In genomic region chr11:2517386-2518064, GRCh38 we compare ENCODE assay signal across 18 cellular contexts.
DNase-seq lines count a peak whose midpoint lies in the region; ATAC-seq and TF ChIP-seq lines count a peak whose summit lies in the region.
"Had no signal": no experiment of that assay in that cellular context is flagged by ENCODE, and none has a peak within 500 bp of the region (broad histone marks: within the 10 kb centered on the region; RNA-seq: fewer than 3 reads in every experiment).

No MANE protein-coding gene starts in this region.

- intact Hi-C loops in body of pancreas (cut with DNase I), result no loop called here
- intact Hi-C loops in lower leg skin (cut with DNase I; ENCODE audit: low total_unique reads), result no loop called here
- intact Hi-C loops in stomach (cut with DNase I; ENCODE audit: low total_unique reads), result no loop called here

- H3K4me3 ChIP-seq in body of pancreas (no peak overlapping the region), lower leg skin (ENCODE audit: low read depth, poor library complexity, severe bottlenecking) (no peak overlapping the region), stomach (no peak overlapping the region)
- H3K4me3 ChIP-seq: GM12878 had no signal

- TF ChIP-seq CTCF in body of pancreas (IDR thresholded peaks at IDR 0.05) (no peak), lower leg skin (IDR thresholded peaks at IDR 0.05) (no peak), stomach (IDR thresholded peaks at IDR 0.05) (no peak)

- no peaks in the 10 kb centered on the region for H3K4me1 Mint-ChIP-seq in activated CD8-positive, alpha-beta memory T cell treated with anti-CD3 and anti-CD28 coated beads, Interleukin-2, amount 10 ng/mL, durations not matched to agents 7 days and 5 days

- CTCF ChIA-PET in activated CD8-positive, alpha-beta memory T cell treated with anti-CD3 and anti-CD28 coated beads, Interleukin-2, amount 10 ng/mL, durations not matched to agents 7 days and 5 days (lab: Charles Lee), result interaction anchor here (1.2 to 1.5 kb wide), 2 partner anchors 14 to 97 kb away, joined by 3 read pairs; no protein-coding TSS in a partner anchor

- WGBS in body of pancreas, 2 donors, result 73 to 82% methylated on average over 11 to 25 of the region's 26 CpGs
- 58 to 69% methylated on average over 25 to 26 of the region's 26 CpGs for WGBS in lower leg skin, 2 donors
- WGBS in stomach, 5 donors, result 83 to 90% (median 85%) methylated on average over 20 to 26 of the region's 26 CpGs

- peak; percentile 10 for DNase-seq in activated CD8-positive, alpha-beta memory T cell treated with anti-CD3 and anti-CD28 coated beads, Interleukin-2, amount 50 U/mL, for 4 hours
- DNase-seq in activated CD8-positive, alpha-beta memory T cell treated with anti-CD3 and anti-CD28 coated beads, Interleukin-2, amount 10 ng/mL, durations not matched to agents 7 days and 5 days, result no peak
- DNase-seq in body of pancreas (peak in 3 of 4 donors; percentile 5 to 10 (median 8)), lower leg skin (ENCODE audit: low spot score in 2 of 2) (peak; percentile 9 to 71), stomach (peak; percentile 16)
- DNase-seq: brain microvascular endothelial cell, EL, foreskin keratinocyte, midbrain, NCI-H187, NCI-H526 had no signal

- H3K36me3 ChIP-seq in body of pancreas (replicated peaks in 1 of 2; ENCODE audit: insufficient read depth in 1 of 2, low read depth in 2 of 2) (no peaks in the 10 kb centered on the region), stomach (no peaks in the 10 kb centered on the region)
- H3K36me3 ChIP-seq: brain microvascular endothelial cell had no signal

- H3K27me3 ChIP-seq in body of pancreas, result no peaks in the 10 kb centered on the region
- H3K27me3 ChIP-seq in stomach, result peaks cover 0 to 6% (median 0%) of the 10 kb centered on the region in 3 donors
- H3K27me3 ChIP-seq: brain microvascular endothelial cell had no signal

- no peaks in the 10 kb centered on the region for H3K9me3 ChIP-seq in body of pancreas
- no peaks in the 10 kb centered on the region for H3K9me3 ChIP-seq in stomach

- H3K27ac Mint-ChIP-seq in activated CD8-positive, alpha-beta memory T cell treated with anti-CD3 and anti-CD28 coated beads, Interleukin-2, amount 10 ng/mL, durations not matched to agents 7 days and 5 days, result no peak overlapping the region
- H3K27ac Mint-ChIP-seq: CD8-positive, alpha-beta T cell had no signal

- H3K9me3 Mint-ChIP-seq in activated CD8-positive, alpha-beta memory T cell treated with anti-CD3 and anti-CD28 coated beads, Interleukin-2, amount 10 ng/mL, durations not matched to agents 7 days and 5 days (ENCODE audit: low read depth), result no peaks in the 10 kb centered on the region
- H3K9me3 Mint-ChIP-seq: CD8-positive, alpha-beta T cell; effector memory CD8-positive, alpha-beta T cell had no signal

- H3K27me3 Mint-ChIP-seq in activated CD8-positive, alpha-beta memory T cell treated with anti-CD3 and anti-CD28 coated beads, Interleukin-2, amount 10 ng/mL, durations not matched to agents 7 days and 5 days, result no peaks in the 10 kb centered on the region
- H3K27me3 Mint-ChIP-seq: effector memory CD8-positive, alpha-beta T cell had no signal

- no peak for TF ChIP-seq EP300 in stomach (IDR thresholded peaks at IDR 0.05)

- H3K4me3 Mint-ChIP-seq in activated CD8-positive, alpha-beta memory T cell treated with anti-CD3 and anti-CD28 coated beads, Interleukin-2, amount 10 ng/mL, durations not matched to agents 7 days and 5 days, result no peak overlapping the region
- H3K4me3 Mint-ChIP-seq: CD8-positive, alpha-beta T cell; effector memory CD8-positive, alpha-beta T cell had no signal

- no peak for ATAC-seq in activated CD8-positive, alpha-beta memory T cell treated with anti-CD3 and anti-CD28 coated beads, Interleukin-2, amount 10 ng/mL, durations not matched to agents 7 days and 5 days
- no peak for ATAC-seq in body of pancreas
- ATAC-seq in HG02623 (IDR thresholded peaks at IDR 0.05; ENCODE audit: unreplicated experiment), result no peak
- ATAC-seq in GM18517 (IDR thresholded peaks at IDR 0.05; ENCODE audit: unreplicated experiment), result no peak
- ATAC-seq in GM21576 (IDR thresholded peaks at IDR 0.05; ENCODE audit: unreplicated experiment), result no peak
- ATAC-seq: activated CD4-positive, CD25-positive, alpha-beta regulatory T cell treated with anti-CD3 and anti-CD28 coated beads, Interleukin-2, amount 50 U/mL, for 24 hours; CD8-positive, alpha-beta T cell; effector memory CD8-positive, alpha-beta T cell; foreskin keratinocyte; GM12878 had no signal

- H3K4me1 ChIP-seq in body of pancreas (peaks cover 5% of the 10 kb centered on the region), stomach (peaks cover 0 to 4% (median 0%) of the 10 kb centered on the region in 4 donors)
- H3K4me1 ChIP-seq: foreskin keratinocyte had no signal

- TF ChIP-seq POLR2A in body of pancreas (IDR thresholded peaks at IDR 0.05) (no peak), lower leg skin (IDR thresholded peaks at IDR 0.05) (no peak), stomach (IDR thresholded peaks at IDR 0.05) (no peak)

- no peak overlapping the region for H3K27ac ChIP-seq in body of pancreas
- no peak overlapping the region for H3K27ac ChIP-seq in stomach
- H3K27ac ChIP-seq: brain microvascular endothelial cell, foreskin keratinocyte had no signal

- no peaks in the 10 kb centered on the region for H3K36me3 Mint-ChIP-seq in activated CD8-positive, alpha-beta memory T cell treated with anti-CD3 and anti-CD28 coated beads, Interleukin-2, amount 10 ng/mL, durations not matched to agents 7 days and 5 days
